ENCODE assay signal across 33 cellular contexts in the genomic region with DNA sequence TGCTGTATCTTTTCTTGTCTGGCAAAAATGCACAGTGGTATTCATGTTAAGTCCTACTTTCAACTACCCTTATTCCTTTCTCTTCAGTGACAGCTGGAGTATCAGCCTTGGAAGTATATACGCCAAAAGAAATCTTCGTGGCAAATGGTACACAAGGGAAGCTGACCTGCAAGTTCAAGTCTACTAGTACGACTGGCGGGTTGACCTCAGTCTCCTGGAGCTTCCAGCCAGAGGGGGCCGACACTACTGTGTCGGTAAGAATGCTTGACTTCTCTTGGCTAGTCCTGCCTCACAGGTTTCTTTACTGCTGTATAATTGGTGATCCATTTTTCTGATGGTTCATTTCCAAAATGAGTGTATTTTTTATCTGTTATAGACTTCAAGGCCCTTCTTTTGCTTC.
"Had no signal": no experiment of that assay in that cellular context is flagged by ENCODE, and none has a peak within 500 bp of the region (broad histone marks: within the 10 kb centered on the region; RNA-seq: fewer than 3 reads in every experiment).

No MANE protein-coding gene starts in this region.

- H3K36me3 ChIP-seq: breast epithelium had no signal

- DNase-seq: activated effector memory CD4-positive, alpha-beta T cell treated with anti-CD3 and anti-CD28 coated beads, Interleukin-2, amount 50 U/mL, for 16 hours; activated effector memory CD4-positive, alpha-beta T cell treated with Interleukin-2 at 50 U/mL for 16 hours; activated gamma-delta T cell; activated gamma-delta T cell treated with Interleukin-2 at 50 U/mL for 16 hours; activated naive CD4-positive, alpha-beta T cell; activated naive CD4-positive, alpha-beta T cell treated with anti-CD3 and anti-CD28 coated beads for 36 hours; activated naive CD4-positive, alpha-beta T cell treated with anti-CD3 and anti-CD28 coated beads, Interleukin-2, amount 10 ng/mL, durations not matched to agents 7 days and 5 days; activated naive CD4-positive, alpha-beta T cell treated with anti-CD3 and anti-CD28 coated beads, Interleukin-2, amount 50 U/mL, for 16 hours; activated naive CD4-positive, alpha-beta T cell treated with Interleukin-2 at 50 U/mL for 16 hours; activated naive CD8-positive, alpha-beta T cell treated with anti-CD3 and anti-CD28 coated beads for 36 hours; activated naive CD8-positive, alpha-beta T cell treated with anti-CD3 and anti-CD28 coated beads, Interleukin-2, amount 10 ng/mL, durations not matched to agents 7 days and 5 days; activated naive CD8-positive, alpha-beta T cell treated with anti-CD3 and anti-CD28 coated beads, Interleukin-2, amount 50 U/mL, for 24 hours; activated T-cell treated with anti-CD3 and anti-CD28 coated beads, Interleukin-2, amount 50 U/mL, for 24 hours; activated T-cell treated with anti-CD3 and anti-CD28 coated beads, Interleukin-2, amount 50 U/mL, for 4 hours; activated T-cell treated with anti-CD3 and anti-CD28 coated beads, Interleukin-2, amount 50 U/mL, for 48 hours; activated T-cell treated with anti-CD3 and anti-CD28 coated beads, Interleukin-2, amount 50 U/mL, for 72 hours; adrenal gland; amniotic stem cell; amygdala; anterior cingulate cortex; aorta; body of pancreas; brain microvascular endothelial cell; caudate nucleus; central memory CD4-positive, alpha-beta T cell; cerebellar nuclear complex had no signal

- H3K27me3 ChIP-seq: adrenal gland, ascending aorta, body of pancreas, brain microvascular endothelial cell, breast epithelium, cardiac muscle cell had no signal

- H3K4me1 ChIP-seq: body of pancreas had no signal

- FAIRE-seq: astrocyte, bronchial epithelial cell had no signal

- H3K27ac ChIP-seq: adrenal gland, ascending aorta, body of pancreas, brain microvascular endothelial cell, breast epithelium, cardiac muscle cell had no signal

- H3K4me3 ChIP-seq: adrenal gland, ascending aorta, body of pancreas, breast epithelium, cardiac muscle cell had no signal

- H3K9me3 ChIP-seq: adrenal gland, ascending aorta, body of pancreas, breast epithelium had no signal

- ATAC-seq: activated naive CD4-positive, alpha-beta T cell treated with anti-CD3 and anti-CD28 coated beads, Interleukin-2, amount 50 U/mL, for 72 hours; activated naive CD8-positive, alpha-beta T cell treated with anti-CD3 and anti-CD28 coated beads, Interleukin-2, amount 50 U/mL, for 24 hours; activated T-cell treated with anti-CD3 and anti-CD28 coated beads, Interleukin-2, amount 50 U/mL, for 4 hours; activated T-cell treated with anti-CD3 and anti-CD28 coated beads, Interleukin-2, amount 50 U/mL, for 72 hours; activated T-helper 17 cell treated with anti-CD3 and anti-CD28 coated beads, Interleukin-2, amount 50 U/mL, for 72 hours; body of pancreas had no signal
